In genomic region chr2:10226032-10226724, GRCh38 we compare ENCODE assay signal across 1 cellular context.
TF ChIP-seq lines count a peak whose summit lies in the region.

No MANE protein-coding gene starts in this region.

TF ChIP-seq in HepG2, 621 proteins besides CTCF, POLR2A, EP300 and RAD21 (continued from another document):
- TF ChIP-seq ZXDC (CRISPR knock-in tag; IDR thresholded peaks at IDR 0.05) (0 out of 2 replicates have a peak, but pooled peaks have one; percentile 3), FOXK1 (CRISPR knock-in tag; IDR thresholded peaks at IDR 0.05; ENCODE audit: borderline replicate concordance, low read depth) (no peak), FOXP1 (IDR thresholded peaks at IDR 0.05) (no peak), FOXP1 (CRISPR knock-in tag; IDR thresholded peaks at IDR 0.05) (peak; percentile 71), HIVEP1 (CRISPR knock-in tag; IDR thresholded peaks at IDR 0.05) (0 out of 2 replicates have a peak, but pooled peaks have one; percentile 46), RARA (CRISPR knock-in tag; IDR thresholded peaks at IDR 0.05) (0 out of 2 replicates have a peak, but pooled peaks have one; percentile 12), ZNF709 (CRISPR knock-in tag; IDR thresholded peaks at IDR 0.05) (0 out of 2 replicates have a peak, but pooled peaks have one; percentile 35), HNRNPK (IDR thresholded peaks at IDR 0.05; ENCODE audit: low read depth, low read length, poor library complexity, severe bottlenecking) (no peak), KLF16 (CRISPR knock-in tag; IDR thresholded peaks at IDR 0.05) (no peak)
TF ChIP-seq in HepG2: peak in this region for 34.
